In genomic region chr17:7043195-7043543, GRCh38 we compare ENCODE assay signal across 1 cellular context.
TF ChIP-seq lines count a peak whose summit lies in the region.

No MANE protein-coding gene starts in this region.

TF ChIP-seq in GM12878, 131 proteins besides CTCF, POLR2A, EP300 and RAD21:
- TF ChIP-seq RUNX3 (IDR thresholded peaks at IDR 0.05; ENCODE audit: low read length) = no peak
- no peak for TF ChIP-seq HDGF (IDR thresholded peaks at IDR 0.05)
- TF ChIP-seq CREM (IDR thresholded peaks at IDR 0.05; ENCODE audit: low read depth) = 0 out of 2 replicates have a peak, but pooled peaks have one; percentile 3
- TF ChIP-seq ZNF207 (IDR thresholded peaks at IDR 0.05; ENCODE audit: borderline replicate concordance) = peak; percentile 56; the same call in 1 of the 2 replicates
